Comparison of ENCODE assay signal across 38 cellular contexts in genomic region chrX:18594079-18594478, GRCh38.
"Had no signal": no experiment of that assay in that cellular context is flagged by ENCODE, and none has a peak within 500 bp of the region (broad histone marks: within the 10 kb centered on the region; RNA-seq: fewer than 3 reads in every experiment).

No MANE protein-coding gene starts in this region.

- H3K36me3 ChIP-seq: adrenal gland, brain microvascular endothelial cell, breast epithelium had no signal

- H3K36me3 Mint-ChIP-seq: activated naive CD8-positive, alpha-beta T cell treated with anti-CD3 and anti-CD28 coated beads for 36 hours had no signal

- H3K27ac ChIP-seq: adrenal gland, body of pancreas, brain microvascular endothelial cell, breast epithelium, WERI-Rb-1 had no signal

- H3K4me3 ChIP-seq: adrenal gland, body of pancreas, breast epithelium had no signal

- H3K27ac Mint-ChIP-seq: activated CD4-positive, alpha-beta memory T cell treated with anti-CD3 and anti-CD28 coated beads for 36 hours; activated CD4-positive, alpha-beta T cell treated with anti-CD3 and anti-CD28 coated beads for 36 hours; activated CD8-positive, alpha-beta T cell treated with anti-CD3 and anti-CD28 coated beads for 36 hours; activated naive CD4-positive, alpha-beta T cell treated with anti-CD3 and anti-CD28 coated beads for 36 hours; activated naive CD4-positive, alpha-beta T cell treated with anti-CD3 and anti-CD28 coated beads, Interleukin-2, amount 50 U/mL, for 72 hours; activated naive CD8-positive, alpha-beta T cell treated with anti-CD3 and anti-CD28 coated beads for 36 hours; activated T-cell treated with anti-CD3 and anti-CD28 coated beads, Interleukin-2, amount 50 U/mL, for 72 hours; activated T-helper 1 cell treated with anti-CD3 and anti-CD28 coated beads, Interleukin-12 subunit alpha, Interleukin-12 subunit beta, Interleukin-2, Interleukin-4 antibody, amounts not matched to agents 30 ng/mL and 10 ng/mL and 1 ng/mL, durations not matched to agents 14 hours and 24 hours and 36 hours; activated T-helper 17 cell treated with anti-CD3 and anti-CD28 coated beads, Interleukin-2, amount 50 U/mL, for 72 hours; T-helper 1 cell treated with Interleukin-12 subunit alpha and Interleukin-12 subunit beta and Interleukin-4 antibody, amounts not matched to agents 30 μg/mL and 1 μg/mL, for 36 hours; T-helper 2 cell treated with Interferon-gamma antibody and Interleukin-4, amounts not matched to agents 5 μg/mL and 100 μg/mL, for 36 hours; WTC11 had no signal

- H3K4me3 Mint-ChIP-seq: activated CD4-positive, alpha-beta memory T cell treated with anti-CD3 and anti-CD28 coated beads for 36 hours; activated CD4-positive, alpha-beta T cell treated with anti-CD3 and anti-CD28 coated beads for 36 hours; activated CD8-positive, alpha-beta T cell treated with anti-CD3 and anti-CD28 coated beads for 36 hours; activated naive CD4-positive, alpha-beta T cell treated with anti-CD3 and anti-CD28 coated beads for 36 hours; activated naive CD8-positive, alpha-beta T cell treated with anti-CD3 and anti-CD28 coated beads for 36 hours; activated T-cell treated with anti-CD3 and anti-CD28 coated beads, Interleukin-2, amount 50 U/mL, for 4 hours; activated T-cell treated with anti-CD3 and anti-CD28 coated beads, Interleukin-2, amount 50 U/mL, for 72 hours; activated T-helper 1 cell treated with anti-CD3 and anti-CD28 coated beads, Interleukin-12 subunit alpha, Interleukin-12 subunit beta, Interleukin-2, Interleukin-4 antibody, amounts not matched to agents 30 ng/mL and 10 ng/mL and 1 ng/mL, durations not matched to agents 14 hours and 24 hours and 36 hours; activated T-helper 17 cell treated with anti-CD3 and anti-CD28 coated beads, Interleukin-2, amount 50 U/mL, for 72 hours; central memory CD8-positive, alpha-beta T cell; T-helper 1 cell treated with Interleukin-12 subunit alpha and Interleukin-12 subunit beta and Interleukin-4 antibody, amounts not matched to agents 30 μg/mL and 1 μg/mL, for 36 hours; T-helper 2 cell treated with Interferon-gamma antibody and Interleukin-4, amounts not matched to agents 5 μg/mL and 100 μg/mL, for 36 hours; WTC11 had no signal

- H3K4me1 Mint-ChIP-seq: activated CD4-positive, alpha-beta T cell treated with anti-CD3 and anti-CD28 coated beads for 36 hours; activated naive CD8-positive, alpha-beta T cell treated with anti-CD3 and anti-CD28 coated beads for 36 hours; activated T-helper 17 cell treated with anti-CD3 and anti-CD28 coated beads, Interleukin-2, amount 50 U/mL, for 72 hours; WTC11 had no signal

- ATAC-seq: activated CD4-positive, alpha-beta T cell treated with anti-CD3 and anti-CD28 coated beads for 36 hours; activated CD4-positive, CD25-positive, alpha-beta regulatory T cell treated with anti-CD3 and anti-CD28 coated beads, Interleukin-2, amount 50 U/mL, for 24 hours; activated CD8-positive, alpha-beta T cell treated with anti-CD3 and anti-CD28 coated beads for 36 hours; activated naive CD4-positive, alpha-beta T cell treated with anti-CD3 and anti-CD28 coated beads, Interleukin-2, amount 50 U/mL, for 72 hours; activated T-cell treated with anti-CD3 and anti-CD28 coated beads, Interleukin-2, amount 50 U/mL, for 4 hours; activated T-cell treated with anti-CD3 and anti-CD28 coated beads, Interleukin-2, amount 50 U/mL, for 72 hours; activated T-helper 17 cell treated with anti-CD3 and anti-CD28 coated beads, Interleukin-2, amount 50 U/mL, for 72 hours; body of pancreas; WTC11 had no signal

- FAIRE-seq: TTC549 had no signal

- H3K27me3 ChIP-seq: adrenal gland, body of pancreas, brain microvascular endothelial cell had no signal

- H3K4me1 ChIP-seq: adrenal gland, breast epithelium had no signal

- DNase-seq: activated CD4-positive, alpha-beta memory T cell treated with anti-CD3 and anti-CD28 coated beads for 36 hours; activated CD4-positive, alpha-beta T cell treated with anti-CD3 and anti-CD28 coated beads for 1 hour; activated CD4-positive, alpha-beta T cell treated with anti-CD3 and anti-CD28 coated beads for 36 hours; activated CD4-positive, alpha-beta T cell treated with anti-CD3 and anti-CD28 coated beads for 48 hours; activated CD4-positive, alpha-beta T cell treated with anti-CD3 and anti-CD28 coated beads, Interleukin-2, amount 50 U/mL, for 1 hour; activated CD4-positive, alpha-beta T cell treated with anti-CD3 and anti-CD28 coated beads, Interleukin-2, amount 50 U/mL, for 4 hours; activated CD4-positive, CD25-positive, alpha-beta regulatory T cell; activated CD8-positive, alpha-beta memory T cell treated with anti-CD3 and anti-CD28 coated beads, Interleukin-2, amount 50 U/mL, for 4 hours; activated CD8-positive, alpha-beta T cell treated with anti-CD3 and anti-CD28 coated beads for 36 hours; activated effector memory CD4-positive, alpha-beta T cell treated with anti-CD3 and anti-CD28 coated beads, Interleukin-2, amount 50 U/mL, for 16 hours; activated gamma-delta T cell treated with Interleukin-2 at 50 U/mL for 16 hours; activated naive CD4-positive, alpha-beta T cell; activated naive CD4-positive, alpha-beta T cell treated with anti-CD3 and anti-CD28 coated beads for 36 hours; activated naive CD4-positive, alpha-beta T cell treated with anti-CD3 and anti-CD28 coated beads, Interleukin-2, amount 50 U/mL, for 16 hours; activated naive CD8-positive, alpha-beta T cell treated with anti-CD3 and anti-CD28 coated beads for 36 hours; activated T-cell treated with anti-CD3 and anti-CD28 coated beads for 4 hours; activated T-cell treated with anti-CD3 and anti-CD28 coated beads, Interleukin-2, amount 50 U/mL, for 1 hour; activated T-cell treated with anti-CD3 and anti-CD28 coated beads, Interleukin-2, amount 50 U/mL, for 4 hours; activated T-cell treated with anti-CD3 and anti-CD28 coated beads, Interleukin-2, amount 50 U/mL, for 72 hours; adrenal gland; amniotic stem cell; aorta; body of pancreas; brain microvascular endothelial cell; T-helper 1 cell; T-helper 2 cell; T-helper 9 cell; WERI-Rb-1 had no signal

- H3K27me3 Mint-ChIP-seq: activated CD4-positive, alpha-beta memory T cell treated with anti-CD3 and anti-CD28 coated beads for 36 hours; activated CD4-positive, alpha-beta T cell treated with anti-CD3 and anti-CD28 coated beads for 36 hours; activated CD8-positive, alpha-beta T cell treated with anti-CD3 and anti-CD28 coated beads for 36 hours; activated naive CD8-positive, alpha-beta T cell treated with anti-CD3 and anti-CD28 coated beads for 36 hours; activated T-helper 17 cell treated with anti-CD3 and anti-CD28 coated beads, Interleukin-2, amount 50 U/mL, for 72 hours; central memory CD8-positive, alpha-beta T cell had no signal

- H3K9me3 Mint-ChIP-seq: activated CD4-positive, alpha-beta memory T cell treated with anti-CD3 and anti-CD28 coated beads for 36 hours; activated CD8-positive, alpha-beta T cell treated with anti-CD3 and anti-CD28 coated beads for 36 hours; activated naive CD4-positive, alpha-beta T cell treated with anti-CD3 and anti-CD28 coated beads for 36 hours; activated naive CD4-positive, alpha-beta T cell treated with anti-CD3 and anti-CD28 coated beads, Interleukin-2, amount 50 U/mL, for 72 hours; activated naive CD8-positive, alpha-beta T cell treated with anti-CD3 and anti-CD28 coated beads for 36 hours; activated T-cell treated with anti-CD3 and anti-CD28 coated beads, Interleukin-2, amount 50 U/mL, for 4 hours; activated T-cell treated with anti-CD3 and anti-CD28 coated beads, Interleukin-2, amount 50 U/mL, for 72 hours; activated T-helper 1 cell treated with anti-CD3 and anti-CD28 coated beads, Interleukin-12 subunit alpha, Interleukin-12 subunit beta, Interleukin-2, Interleukin-4 antibody, amounts not matched to agents 30 ng/mL and 10 ng/mL and 1 ng/mL, durations not matched to agents 14 hours and 24 hours and 36 hours; activated T-helper 17 cell treated with anti-CD3 and anti-CD28 coated beads, Interleukin-2, amount 50 U/mL, for 72 hours; central memory CD8-positive, alpha-beta T cell; T-helper 1 cell treated with Interleukin-12 subunit alpha and Interleukin-12 subunit beta and Interleukin-4 antibody, amounts not matched to agents 30 μg/mL and 1 μg/mL, for 36 hours; T-helper 2 cell treated with Interferon-gamma antibody and Interleukin-4, amounts not matched to agents 5 μg/mL and 100 μg/mL, for 36 hours; WTC11 had no signal

- H3K9me3 ChIP-seq: adrenal gland, body of pancreas, breast epithelium had no signal
